2 cellular contexts compared by ENCODE assay signal in genomic region chr1:44666719-44667118, GRCh38.
A peak's percentile ranks its signal among the peaks of the same experiment; 100 is the strongest.
TF ChIP-seq lines count a peak whose summit lies in the region.

No MANE protein-coding gene starts in this region.

TF ChIP-seq in K562, 482 proteins besides CTCF, POLR2A, EP300 and RAD21:
- peak; percentile 21; the same call in 1 of the 2 replicates for TF ChIP-seq ZNF121 (CRISPR knock-in tag; conservative IDR thresholded peaks at IDR 0.05)
TF ChIP-seq in K562: peak in this region for 1; not testable (repeated sequence) for 481.

TF ChIP-seq in HepG2, 621 proteins besides CTCF, POLR2A, EP300 and RAD21:
- TF ChIP-seq TEAD3 (CRISPR knock-in tag; optimal IDR thresholded peaks at IDR 0.05; ENCODE audit: borderline replicate concordance) (peak; percentile 70), ZNF770 (CRISPR knock-in tag; IDR thresholded peaks at IDR 0.05) (peak; percentile 90)
TF ChIP-seq in HepG2: peak in this region for 2; not testable (repeated sequence) for 619.
